Comparison of ENCODE assay signal across 27 cellular contexts in genomic region chr13:59829690-59830089, GRCh38.
DNase-seq lines count a peak whose midpoint lies in the region; ATAC-seq, FAIRE-seq and TF ChIP-seq lines count a peak whose summit lies in the region.
"Had no signal": no experiment of that assay in that cellular context is flagged by ENCODE, and none has a peak within 500 bp of the region (broad histone marks: within the 10 kb centered on the region; RNA-seq: fewer than 3 reads in every experiment).

No MANE protein-coding gene starts in this region.

- no peak overlapping the region for H3K4me3 ChIP-seq in bronchial epithelial cell (ENCODE audit: low read depth, low read length)
- H3K4me3 ChIP-seq: A549; BLaER1 treated with 17β-estradiol and CSF1 and Interleukin-3, amounts not matched to agents 10 nM and 100 nM; GM23338 had no signal

- no peak overlapping the region for H3K27ac Mint-ChIP-seq in activated naive CD4-positive, alpha-beta T cell treated with anti-CD3 and anti-CD28 coated beads, Interleukin-2, amount 50 U/mL, for 72 hours
- H3K27ac Mint-ChIP-seq: CD14-positive monocyte; CD4-positive, alpha-beta T cell; CD8-positive, alpha-beta memory T cell; GM23338; H9 had no signal

- peak; percentile 65 for DNase-seq in COLO829 (ENCODE audit: low spot score)
- peak; percentile 22 for DNase-seq in NCI-H226
- DNase-seq in SK-MEL-5 (ENCODE audit: low read depth, low spot score), result peak; percentile 80
- peak; percentile 18 for DNase-seq in bronchial epithelial cell (ENCODE audit: low read depth)
- no peak for DNase-seq in NOMO-1 (lab: John Stamatoyannopoulos, UW; ENCODE audit: unreplicated experiment in 2 of 2)
- no peak for DNase-seq in KG1 (lab: John Stamatoyannopoulos, UW)
- DNase-seq in activated naive CD4-positive, alpha-beta T cell treated with anti-CD3 and anti-CD28 coated beads, Interleukin-2, amount 50 U/mL, for 72 hours (ENCODE audit: low spot score in 2 of 2), result no peak
- DNase-seq in DMS79 (lab: John Stamatoyannopoulos, UW), result no peak
- DNase-seq: 8988T; ACHN; AML-193; BE2C; Calu3; CD4-positive, alpha-beta T cell; CD8-positive, alpha-beta memory T cell; COR-L47; DMS53; DND-41; H9 had no signal

- no peak for FAIRE-seq in bronchial epithelial cell (lab: Jason Lieb, UNC)
- FAIRE-seq: A549, G401.6, GM12892, GM19239 had no signal

- in situ Hi-C loops in SK-MEL-5 (cut with HindIII; ENCODE audit: low pct_unique_long_range_greater_than_20kb, low sequenced_read_pairs), result no loop called here

- no peak for ATAC-seq in activated naive CD4-positive, alpha-beta T cell treated with anti-CD3 and anti-CD28 coated beads, Interleukin-2, amount 50 U/mL, for 72 hours
- ATAC-seq: A549, GM23338, HCT116 had no signal

- no peaks in the 10 kb centered on the region for H3K9me3 Mint-ChIP-seq in activated naive CD4-positive, alpha-beta T cell treated with anti-CD3 and anti-CD28 coated beads, Interleukin-2, amount 50 U/mL, for 72 hours
- H3K9me3 Mint-ChIP-seq: CD4-positive, alpha-beta T cell; CD8-positive, alpha-beta memory T cell; GM23338; H9 had no signal

- no peaks in the 10 kb centered on the region for H3K36me3 Mint-ChIP-seq in activated naive CD4-positive, alpha-beta T cell treated with anti-CD3 and anti-CD28 coated beads, Interleukin-2, amount 50 U/mL, for 72 hours
- H3K36me3 Mint-ChIP-seq: CD8-positive, alpha-beta memory T cell had no signal

- no peaks in the 10 kb centered on the region for H3K27me3 ChIP-seq in bronchial epithelial cell (ENCODE audit: control insufficient read depth, insufficient read depth, low read length)
- H3K27me3 ChIP-seq: BE2C; BLaER1 treated with 17β-estradiol and CSF1 and Interleukin-3, amounts not matched to agents 10 nM and 100 nM had no signal

- no peaks in the 10 kb centered on the region for H3K36me3 ChIP-seq in bronchial epithelial cell (ENCODE audit: control insufficient read depth, insufficient read depth, low read length)
- H3K36me3 ChIP-seq: BE2C; BLaER1 treated with 17β-estradiol and CSF1 and Interleukin-3, amounts not matched to agents 10 nM and 100 nM had no signal

- no peak for TF ChIP-seq CTCF in bronchial epithelial cell (IDR thresholded peaks at IDR 0.05; ENCODE audit: insufficient read depth, low read length, severe bottlenecking)

Comparison
In these comparisons a context has a peak if more than half of its experiments do, and no peak if none do; other contexts are left out.
1. DNase-seq: peak in COLO829 (single experiment), NCI-H226 (single experiment), SK-MEL-5 (single experiment) and bronchial epithelial cell (single experiment); none in NOMO-1 (0 of 2), KG1 (single experiment), activated naive CD4-positive, alpha-beta T cell treated with anti-CD3 and anti-CD28 coated beads, Interleukin-2, amount 50 U/mL, for 72 hours (0 of 2) and DMS79 (single experiment).